In genomic region chr3:10942806-10943205, GRCh38 we compare ENCODE assay signal across 18 cellular contexts. TPM values are rescaled to one million over a fixed set of nuclear protein-coding genes. Genes with fewer than 3 reads are reported as not detected.
DNase-seq lines count a peak whose midpoint lies in the region; ATAC-seq and TF ChIP-seq lines count a peak whose summit lies in the region.
"Had no signal": no experiment of that assay in that cellular context is flagged by ENCODE, and none has a peak within 500 bp of the region (broad histone marks: within the 10 kb centered on the region; RNA-seq: fewer than 3 reads in every experiment).

No MANE protein-coding gene starts in this region.

- no peak overlapping the region for H3K27ac Mint-ChIP-seq in chondrocyte (ENCODE audit: unreplicated experiment)
- H3K27ac Mint-ChIP-seq: CD4-positive, alpha-beta memory T cell; HFFc6 had no signal

- H3K4me3 Mint-ChIP-seq in chondrocyte (ENCODE audit: unreplicated experiment): no peak overlapping the region
- H3K4me3 Mint-ChIP-seq: HFFc6 had no signal

- H3K36me3 Mint-ChIP-seq in chondrocyte (ENCODE audit: low read depth): no peaks in the 10 kb centered on the region
- H3K36me3 Mint-ChIP-seq: CD4-positive, alpha-beta memory T cell had no signal

- WGBS in spleen, 5 donors: 40 to 63% (median 60%) methylated on average over 3 of the region's 3 CpGs
- no CpG with 5 or more reads among the region's 3 CpGs for WGBS in neuronal stem cell (ENCODE audit: extremely low coverage in 2 of 2, insufficient read length in 2 of 2, insufficient replicate concordance in 1 of 2), 2 donors

- no peak overlapping the region for H3K9ac ChIP-seq in neuronal stem cell (ENCODE audit: low read depth, low read length, poor library complexity)

- no peak overlapping the region for H2AK5ac ChIP-seq in neuronal stem cell (ENCODE audit: low read depth, low read length)

- no peaks in the 10 kb centered on the region for H3K79me1 ChIP-seq in neuronal stem cell (ENCODE audit: low read depth, low read length)

- no peak overlapping the region for H3K4me2 ChIP-seq in neuronal stem cell (ENCODE audit: insufficient read depth, low read length, poor library complexity, severe bottlenecking)

- H3K27ac ChIP-seq in right atrium auricular region: no peak overlapping the region
- no peak overlapping the region for H3K27ac ChIP-seq in spleen
- H3K27ac ChIP-seq in neuronal stem cell (replicated peaks; ENCODE audit: low read length): no peak overlapping the region

- intact Hi-C loops in cardiac septum (cut with DNase I): no loop called here
- intact Hi-C loops in spleen (cut with DNase I; ENCODE audit: low total_unique reads): loop anchor here (10.0 kb wide), 1 partner anchor 188 kb away; no protein-coding TSS in a partner anchor

- H3K36me3 ChIP-seq in right atrium auricular region (no peaks in the 10 kb centered on the region), spleen (no peaks in the 10 kb centered on the region), neuronal stem cell (replicated peaks in 1 of 2; ENCODE audit: control insufficient read depth in 2 of 2, insufficient read depth in 2 of 2, low read length in 2 of 2) (no peaks in the 10 kb centered on the region)
- H3K36me3 ChIP-seq: HAP-1 had no signal

- DNase-seq in cardiac septum (ENCODE audit: low spot score) (peak; percentile 70), right atrium auricular region (ENCODE audit: low spot score) (no peak), chondrocyte (ENCODE audit: low spot score) (peak; percentile 3), spleen (peak; percentile 39), neuronal stem cell (ENCODE audit: low spot score) (no peak)
- DNase-seq: CD4-positive, alpha-beta memory T cell; COR-L47; DMS79 treated with DMSO at 0.1 percent for 48 hours; GF-D8; GOT3 had no signal

- H2BK120ac ChIP-seq in neuronal stem cell (ENCODE audit: low read depth, low read length): no peak overlapping the region

- H3K4me1 Mint-ChIP-seq in chondrocyte (ENCODE audit: low read depth): no peaks in the 10 kb centered on the region
- H3K4me1 Mint-ChIP-seq: CD4-positive, alpha-beta memory T cell had no signal

- no peak overlapping the region for H3K4ac ChIP-seq in neuronal stem cell (ENCODE audit: low read length)

- peaks cover 41% of the 10 kb centered on the region for H3K27me3 Mint-ChIP-seq in chondrocyte (ENCODE audit: low read depth)

- no peak overlapping the region for H2AFZ ChIP-seq in neuronal stem cell (ENCODE audit: low read length)

- H3K4me3 ChIP-seq in right atrium auricular region: no peak overlapping the region
- no peak overlapping the region for H3K4me3 ChIP-seq in spleen
- H3K4me3 ChIP-seq in neuronal stem cell (ENCODE audit: low read length in 2 of 2): no peak overlapping the region
- H3K4me3 ChIP-seq: HAP-1 had no signal

- no peaks in the 10 kb centered on the region for H3K9me3 Mint-ChIP-seq in chondrocyte (ENCODE audit: low read depth)
- H3K9me3 Mint-ChIP-seq: HFFc6 had no signal

- no peaks in the 10 kb centered on the region for H3K9me3 ChIP-seq in right atrium auricular region
- peaks cover 0 to 8% (median 5%) of the 10 kb centered on the region in 8 donors for H3K9me3 ChIP-seq in spleen
- peaks cover 6 to 7% of the 10 kb centered on the region in 2 donors for H3K9me3 ChIP-seq in neuronal stem cell (replicated peaks in 1 of 2; ENCODE audit: control insufficient read depth in 2 of 2, insufficient read depth in 1 of 2, low read depth in 1 of 2, low read length in 2 of 2)

- no peak overlapping the region for H3K14ac ChIP-seq in neuronal stem cell (ENCODE audit: low read length)

- TF ChIP-seq POLR2A in spleen (IDR thresholded peaks at IDR 0.05): no peak

- no peak overlapping the region for H4K91ac ChIP-seq in neuronal stem cell (ENCODE audit: low read depth, low read length, poor library complexity)

- no peak overlapping the region for H2BK15ac ChIP-seq in neuronal stem cell (ENCODE audit: low read length)

- H2BK5ac ChIP-seq in neuronal stem cell (ENCODE audit: low read length): no peak overlapping the region

- no peak overlapping the region for H3K23ac ChIP-seq in neuronal stem cell (ENCODE audit: low read depth, low read length, poor library complexity)

- no peaks in the 10 kb centered on the region for H3K27me3 ChIP-seq in right atrium auricular region
- peaks cover 0 to 39% (median 0%) of the 10 kb centered on the region in 7 donors for H3K27me3 ChIP-seq in spleen (replicated peaks in 1 of 7)
- no peaks in the 10 kb centered on the region for H3K27me3 ChIP-seq in neuronal stem cell (ENCODE audit: control insufficient read depth in 3 of 3, insufficient read depth in 3 of 3, low read depth in 1 of 3, low read length in 3 of 3)

- H2BK12ac ChIP-seq in neuronal stem cell (ENCODE audit: low read length): no peak overlapping the region

- H3K4me1 ChIP-seq in right atrium auricular region (no peaks in the 10 kb centered on the region), spleen (no peaks in the 10 kb centered on the region), neuronal stem cell (ENCODE audit: control insufficient read depth in 2 of 2, insufficient read depth in 1 of 2, low read depth in 1 of 2, low read length in 2 of 2) (no peaks in the 10 kb centered on the region)
- H3K4me1 ChIP-seq: HAP-1 had no signal

- no peak overlapping the region for H3K18ac ChIP-seq in neuronal stem cell (ENCODE audit: low read length)

- no peak overlapping the region for H4K8ac ChIP-seq in neuronal stem cell (ENCODE audit: low read depth, low read length)

- TF ChIP-seq CTCF in right atrium auricular region (IDR thresholded peaks at IDR 0.05) (no peak), chondrocyte (IDR thresholded peaks at IDR 0.05) (no peak), spleen (IDR thresholded peaks at IDR 0.05 in 8 of 11, conservative IDR thresholded peaks at IDR 0.05 in 3 of 11) (no peak)

- ATAC-seq in HG02973 (IDR thresholded peaks at IDR 0.05; ENCODE audit: unreplicated experiment): no peak

RNA-seq across cellular contexts. Expression of gene SLC6A1, which starts 49.7 kb away (rescaled TPM):
- total RNA-seq in cardiac septum (2.1 TPM), right atrium auricular region (1 to 10 TPM; 1.3 to 4.1 TPM), chondrocyte (0.87 to 2.3 TPM (median 2.0 TPM) in 3 replicates), spleen (1 to 10 TPM in 5 of 7 donors, under 1 TPM in 2; 0.20 to 3.0 (median 1.2) TPM)
- under 1 TPM; 0.11 to 0.45 (median 0.13) TPM for polyA plus RNA-seq in spleen
- polyA plus RNA-seq in neuronal stem cell (2013, experiment 1 of 2): 0.75 TPM
- 0.78 TPM for polyA plus RNA-seq in neuronal stem cell (2013, experiment 2 of 2)
- total RNA-seq: A172; A673; Calu3; CD4-positive, alpha-beta memory T cell; G401; HFFc6 had no signal
- polyA plus RNA-seq: BJ; CD4-positive, alpha-beta memory T cell had no signal

Comparison
In these comparisons a context has a peak if more than half of its experiments do, and no peak if none do; other contexts are left out.
1. DNase-seq: peak in cardiac septum (single experiment), chondrocyte (single experiment) and spleen (single experiment); none in right atrium auricular region (single experiment) and neuronal stem cell (single experiment).